2 cellular contexts compared by ENCODE assay signal in the genomic region with DNA sequence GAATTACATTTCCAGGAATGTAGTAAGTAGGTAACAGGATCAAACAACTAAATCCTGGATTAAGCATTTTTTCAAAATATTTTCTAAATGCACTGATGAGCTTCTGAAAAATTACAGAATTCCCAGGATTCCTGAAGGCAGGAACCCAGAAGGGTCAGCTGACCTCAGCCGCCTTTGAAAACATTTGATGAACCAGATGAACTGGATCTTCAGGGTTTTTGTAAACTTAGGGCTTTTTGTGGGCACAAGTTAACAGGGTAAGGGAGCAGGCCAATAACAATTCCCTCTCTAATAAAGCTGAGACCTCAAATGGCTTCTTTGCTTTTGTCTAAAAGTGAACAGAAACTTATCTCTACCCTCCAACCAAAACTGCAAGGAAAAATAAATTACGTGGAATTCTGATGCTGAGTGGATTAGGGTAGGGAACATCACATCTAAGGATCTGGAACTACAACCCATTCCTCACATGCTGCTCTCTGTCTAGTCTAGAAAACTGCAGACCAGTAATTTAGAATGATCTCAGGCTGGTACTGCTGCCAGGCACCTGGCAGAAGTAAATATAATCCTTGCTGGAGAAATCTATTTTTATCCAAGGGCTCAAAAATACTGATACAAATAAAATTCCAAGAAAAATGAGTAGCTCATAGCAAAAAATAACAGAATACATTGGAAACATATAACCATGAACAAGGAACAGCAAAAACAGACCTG.
TF ChIP-seq lines count a peak whose summit lies in the region.

No MANE protein-coding gene starts in this region.

TF ChIP-seq in Ishikawa, 13 proteins besides CTCF, POLR2A, EP300 and RAD21:
- TF ChIP-seq, protein P1, sequence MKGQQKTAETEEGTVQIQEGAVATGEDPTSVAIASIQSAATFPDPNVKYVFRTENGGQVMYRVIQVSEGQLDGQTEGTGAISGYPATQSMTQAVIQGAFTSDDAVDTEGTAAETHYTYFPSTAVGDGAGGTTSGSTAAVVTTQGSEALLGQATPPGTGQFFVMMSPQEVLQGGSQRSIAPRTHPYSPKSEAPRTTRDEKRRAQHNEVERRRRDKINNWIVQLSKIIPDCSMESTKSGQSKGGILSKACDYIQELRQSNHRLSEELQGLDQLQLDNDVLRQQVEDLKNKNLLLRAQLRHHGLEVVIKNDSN (IDR thresholded peaks at IDR 0.05): peak; percentile 56
- TF ChIP-seq TEAD4 (IDR thresholded peaks at IDR 0.05): no peak

TF ChIP-seq in K562, 482 proteins besides CTCF, POLR2A, EP300 and RAD21 (continued from another document):
- no peak for TF ChIP-seq TEAD2 (tag; IDR thresholded peaks at IDR 0.05)
- TF ChIP-seq MED1 (CRISPR knock-in tag; IDR thresholded peaks at IDR 0.05; ENCODE audit: borderline replicate concordance): no peak
- TF ChIP-seq SAFB (IDR thresholded peaks at IDR 0.05; ENCODE audit: borderline replicate concordance, low read depth, low read length): no peak
- TF ChIP-seq ZNF561 (CRISPR knock-in tag; conservative IDR thresholded peaks at IDR 0.05): no peak
- TF ChIP-seq, protein P2, sequence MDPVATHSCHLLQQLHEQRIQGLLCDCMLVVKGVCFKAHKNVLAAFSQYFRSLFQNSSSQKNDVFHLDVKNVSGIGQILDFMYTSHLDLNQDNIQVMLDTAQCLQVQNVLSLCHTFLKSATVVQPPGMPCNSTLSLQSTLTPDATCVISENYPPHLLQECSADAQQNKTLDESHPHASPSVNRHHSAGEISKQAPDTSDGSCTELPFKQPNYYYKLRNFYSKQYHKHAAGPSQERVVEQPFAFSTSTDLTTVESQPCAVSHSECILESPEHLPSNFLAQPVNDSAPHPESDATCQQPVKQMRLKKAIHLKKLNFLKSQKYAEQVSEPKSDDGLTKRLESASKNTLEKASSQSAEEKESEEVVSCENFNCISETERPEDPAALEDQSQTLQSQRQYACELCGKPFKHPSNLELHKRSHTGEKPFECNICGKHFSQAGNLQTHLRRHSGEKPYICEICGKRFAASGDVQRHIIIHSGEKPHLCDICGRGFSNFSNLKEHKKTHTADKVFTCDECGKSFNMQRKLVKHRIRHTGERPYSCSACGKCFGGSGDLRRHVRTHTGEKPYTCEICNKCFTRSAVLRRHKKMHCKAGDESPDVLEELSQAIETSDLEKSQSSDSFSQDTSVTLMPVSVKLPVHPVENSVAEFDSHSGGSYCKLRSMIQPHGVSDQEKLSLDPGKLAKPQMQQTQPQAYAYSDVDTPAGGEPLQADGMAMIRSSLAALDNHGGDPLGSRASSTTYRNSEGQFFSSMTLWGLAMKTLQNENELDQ (CRISPR knock-in tag; IDR thresholded peaks at IDR 0.05; ENCODE audit: borderline replicate concordance): no peak
- no peak for TF ChIP-seq TRIM28 (IDR thresholded peaks at IDR 0.05)
